ENCODE assay signal across 21 cellular contexts in the genomic region with DNA sequence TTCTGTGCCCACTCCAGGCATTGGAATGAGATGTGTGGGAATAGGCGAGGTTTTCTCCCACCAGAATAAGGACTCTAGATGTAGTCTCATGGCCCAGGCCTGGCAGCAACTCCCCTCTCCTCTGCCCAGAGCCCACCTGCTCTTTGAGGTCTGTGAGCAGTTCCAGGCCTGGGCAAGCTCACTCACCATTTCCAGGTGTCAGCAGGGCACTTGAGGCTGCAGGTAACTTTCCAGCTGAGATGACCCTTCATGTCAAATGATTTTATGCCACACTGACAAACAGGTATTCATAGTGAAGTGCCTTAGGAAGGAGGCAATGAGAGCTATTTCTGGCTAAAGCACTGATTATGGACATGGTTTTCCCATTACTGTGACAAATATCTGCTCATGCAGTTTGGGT.
"Had no signal": no experiment of that assay in that cellular context is flagged by ENCODE, and none has a peak within 500 bp of the region (broad histone marks: within the 10 kb centered on the region; RNA-seq: fewer than 3 reads in every experiment).

No MANE protein-coding gene starts in this region.

- H3K9me3 ChIP-seq: gastroesophageal sphincter, lower lobe of right lung, right lobe of liver, thoracic aorta, uterus had no signal

- H3K27me3 ChIP-seq: gastroesophageal sphincter, right lobe of liver, uterus had no signal

- ATAC-seq: activated CD4-positive, alpha-beta T cell treated with anti-CD3 and anti-CD28 coated beads for 36 hours; effector memory CD8-positive, alpha-beta T cell; gastroesophageal sphincter; lower lobe of right lung; naive thymus-derived CD8-positive, alpha-beta T cell; right lobe of liver; stimulated activated naive CD8-positive, alpha-beta T cell treated with anti-CD3 and anti-CD28 coated beads, Interleukin-15, Interleukin-2, amounts not matched to agents 100 U/mL and 50 U/mL, for 24 hours; T-cell had no signal

- H3K4me3 ChIP-seq: gastroesophageal sphincter, lower lobe of right lung, right lobe of liver, thoracic aorta, uterus had no signal

- H3K36me3 ChIP-seq: gastroesophageal sphincter, lower lobe of right lung, right lobe of liver, thoracic aorta, uterus had no signal

- H3K27ac ChIP-seq: gastroesophageal sphincter, lower lobe of right lung, parathyroid adenoma, right lobe of liver, thoracic aorta, uterus had no signal

- H3K4me1 ChIP-seq: gastroesophageal sphincter, lower lobe of right lung, parathyroid adenoma, right lobe of liver, uterus had no signal

- DNase-seq: activated CD4-positive, alpha-beta T cell treated with anti-CD3 and anti-CD28 coated beads for 36 hours; activated CD4-positive, CD25-positive, alpha-beta regulatory T cell; activated effector memory CD4-positive, alpha-beta T cell treated with Interleukin-2 at 50 U/mL for 16 hours; activated naive CD4-positive, alpha-beta T cell treated with Interleukin-2 at 50 U/mL for 16 hours; activated T-cell treated with anti-CD3 and anti-CD28 coated beads for 4 hours; aorta; cortex of kidney; effector memory CD8-positive, alpha-beta T cell; erythroblast; hippocampal formation; lower lobe of right lung; mesenchymal stem cell; naive thymus-derived CD8-positive, alpha-beta T cell; right lobe of liver; stimulated activated CD4-positive, alpha-beta T cell treated with anti-CD3 and anti-CD28 coated beads, Interleukin-2, amount 100 ng/mL, for 48 hours; stimulated activated naive CD8-positive, alpha-beta T cell treated with anti-CD3 and anti-CD28 coated beads, Interleukin-15, Interleukin-2, amounts not matched to agents 100 U/mL and 50 U/mL, for 24 hours; T-cell; uterus had no signal
